Comparison of ENCODE assay signal across 1 cellular context in the genomic region with DNA sequence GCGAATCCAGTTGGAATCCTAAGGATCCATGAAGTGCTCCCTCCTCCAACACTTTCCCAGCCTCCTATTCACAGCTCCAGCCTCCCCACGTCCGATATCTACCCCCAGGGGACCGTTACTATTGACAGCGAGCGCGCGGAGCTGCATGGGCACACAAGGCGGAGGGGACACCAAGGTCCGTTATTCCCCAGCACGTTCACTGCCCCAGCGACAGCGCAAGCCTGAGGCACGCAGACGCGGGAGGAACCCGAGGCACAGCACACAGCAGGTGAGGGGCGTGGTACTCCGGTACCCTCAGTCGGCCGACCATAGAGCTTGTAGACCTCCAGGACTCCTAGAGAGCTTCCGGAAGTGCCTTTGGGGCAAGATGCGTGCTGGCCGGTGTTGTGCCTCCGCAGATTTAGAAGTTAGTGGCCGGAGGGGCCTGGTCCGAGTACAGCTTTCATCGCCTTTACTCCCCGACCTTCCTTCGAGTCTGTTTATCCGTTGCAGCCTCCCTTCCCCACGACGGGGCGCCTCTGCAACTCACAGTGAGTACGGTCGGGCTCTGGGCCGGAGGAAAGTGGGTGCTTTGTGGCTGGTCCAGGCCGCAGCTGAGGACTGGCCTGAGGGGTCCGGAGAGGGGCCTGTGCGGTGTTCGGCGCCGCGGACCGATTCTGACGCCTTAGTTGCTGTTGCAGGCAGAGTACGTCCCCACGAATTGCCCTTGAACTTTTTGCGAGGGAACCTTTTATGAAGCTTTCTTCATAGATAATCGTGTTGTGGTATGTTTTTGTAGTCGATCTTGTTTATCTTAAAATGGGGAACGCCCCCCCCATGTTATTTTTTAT.
TF ChIP-seq lines count a peak whose summit lies in the region.

A gene (plus strand): TSS at position 384 of the 830 bp plus-strand sequence. CDS start 6,525 bp downstream, outside the sequence.

TF ChIP-seq in K562, 482 proteins besides CTCF, POLR2A, EP300 and RAD21 (continued from another document and continues in another):
- TF ChIP-seq, protein P1, sequence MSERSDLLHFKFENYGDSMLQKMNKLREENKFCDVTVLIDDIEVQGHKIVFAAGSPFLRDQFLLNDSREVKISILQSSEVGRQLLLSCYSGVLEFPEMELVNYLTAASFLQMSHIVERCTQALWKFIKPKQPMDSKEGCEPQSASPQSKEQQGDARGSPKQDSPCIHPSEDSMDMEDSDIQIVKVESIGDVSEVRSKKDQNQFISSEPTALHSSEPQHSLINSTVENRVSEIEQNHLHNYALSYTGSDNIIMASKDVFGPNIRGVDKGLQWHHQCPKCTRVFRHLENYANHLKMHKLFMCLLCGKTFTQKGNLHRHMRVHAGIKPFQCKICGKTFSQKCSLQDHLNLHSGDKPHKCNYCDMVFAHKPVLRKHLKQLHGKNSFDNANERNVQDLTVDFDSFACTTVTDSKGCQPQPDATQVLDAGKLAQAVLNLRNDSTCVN (CRISPR knock-in tag; IDR thresholded peaks at IDR 0.05): no peak
- TF ChIP-seq TOE1 (IDR thresholded peaks at IDR 0.05; ENCODE audit: borderline replicate concordance): peak; percentile 75; the same call in 1 of the 2 replicates
- 0 out of 2 replicates have a peak, but pooled peaks have one; percentile 43 for TF ChIP-seq TOE1 (CRISPR knock-in tag; IDR thresholded peaks at IDR 0.05; ENCODE audit: borderline replicate concordance, low read depth)
- TF ChIP-seq MECOM (CRISPR knock-in tag; IDR thresholded peaks at IDR 0.05): no peak
- TF ChIP-seq TCF7L2 (IDR thresholded peaks at IDR 0.05; ENCODE audit: low read depth, low read length): no peak
- TF ChIP-seq ZNF583 (CRISPR knock-in tag; IDR thresholded peaks at IDR 0.05): 0 out of 2 replicates have a peak, but pooled peaks have one; percentile 48
- no peak for TF ChIP-seq MAFF (IDR thresholded peaks at IDR 0.05; ENCODE audit: low read length)
- TF ChIP-seq, protein P2, sequence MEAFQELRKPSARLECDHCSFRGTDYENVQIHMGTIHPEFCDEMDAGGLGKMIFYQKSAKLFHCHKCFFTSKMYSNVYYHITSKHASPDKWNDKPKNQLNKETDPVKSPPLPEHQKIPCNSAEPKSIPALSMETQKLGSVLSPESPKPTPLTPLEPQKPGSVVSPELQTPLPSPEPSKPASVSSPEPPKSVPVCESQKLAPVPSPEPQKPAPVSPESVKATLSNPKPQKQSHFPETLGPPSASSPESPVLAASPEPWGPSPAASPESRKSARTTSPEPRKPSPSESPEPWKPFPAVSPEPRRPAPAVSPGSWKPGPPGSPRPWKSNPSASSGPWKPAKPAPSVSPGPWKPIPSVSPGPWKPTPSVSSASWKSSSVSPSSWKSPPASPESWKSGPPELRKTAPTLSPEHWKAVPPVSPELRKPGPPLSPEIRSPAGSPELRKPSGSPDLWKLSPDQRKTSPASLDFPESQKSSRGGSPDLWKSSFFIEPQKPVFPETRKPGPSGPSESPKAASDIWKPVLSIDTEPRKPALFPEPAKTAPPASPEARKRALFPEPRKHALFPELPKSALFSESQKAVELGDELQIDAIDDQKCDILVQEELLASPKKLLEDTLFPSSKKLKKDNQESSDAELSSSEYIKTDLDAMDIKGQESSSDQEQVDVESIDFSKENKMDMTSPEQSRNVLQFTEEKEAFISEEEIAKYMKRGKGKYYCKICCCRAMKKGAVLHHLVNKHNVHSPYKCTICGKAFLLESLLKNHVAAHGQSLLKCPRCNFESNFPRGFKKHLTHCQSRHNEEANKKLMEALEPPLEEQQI (IDR thresholded peaks at IDR 0.05): peak; percentile 63
- TF ChIP-seq, protein P3, sequence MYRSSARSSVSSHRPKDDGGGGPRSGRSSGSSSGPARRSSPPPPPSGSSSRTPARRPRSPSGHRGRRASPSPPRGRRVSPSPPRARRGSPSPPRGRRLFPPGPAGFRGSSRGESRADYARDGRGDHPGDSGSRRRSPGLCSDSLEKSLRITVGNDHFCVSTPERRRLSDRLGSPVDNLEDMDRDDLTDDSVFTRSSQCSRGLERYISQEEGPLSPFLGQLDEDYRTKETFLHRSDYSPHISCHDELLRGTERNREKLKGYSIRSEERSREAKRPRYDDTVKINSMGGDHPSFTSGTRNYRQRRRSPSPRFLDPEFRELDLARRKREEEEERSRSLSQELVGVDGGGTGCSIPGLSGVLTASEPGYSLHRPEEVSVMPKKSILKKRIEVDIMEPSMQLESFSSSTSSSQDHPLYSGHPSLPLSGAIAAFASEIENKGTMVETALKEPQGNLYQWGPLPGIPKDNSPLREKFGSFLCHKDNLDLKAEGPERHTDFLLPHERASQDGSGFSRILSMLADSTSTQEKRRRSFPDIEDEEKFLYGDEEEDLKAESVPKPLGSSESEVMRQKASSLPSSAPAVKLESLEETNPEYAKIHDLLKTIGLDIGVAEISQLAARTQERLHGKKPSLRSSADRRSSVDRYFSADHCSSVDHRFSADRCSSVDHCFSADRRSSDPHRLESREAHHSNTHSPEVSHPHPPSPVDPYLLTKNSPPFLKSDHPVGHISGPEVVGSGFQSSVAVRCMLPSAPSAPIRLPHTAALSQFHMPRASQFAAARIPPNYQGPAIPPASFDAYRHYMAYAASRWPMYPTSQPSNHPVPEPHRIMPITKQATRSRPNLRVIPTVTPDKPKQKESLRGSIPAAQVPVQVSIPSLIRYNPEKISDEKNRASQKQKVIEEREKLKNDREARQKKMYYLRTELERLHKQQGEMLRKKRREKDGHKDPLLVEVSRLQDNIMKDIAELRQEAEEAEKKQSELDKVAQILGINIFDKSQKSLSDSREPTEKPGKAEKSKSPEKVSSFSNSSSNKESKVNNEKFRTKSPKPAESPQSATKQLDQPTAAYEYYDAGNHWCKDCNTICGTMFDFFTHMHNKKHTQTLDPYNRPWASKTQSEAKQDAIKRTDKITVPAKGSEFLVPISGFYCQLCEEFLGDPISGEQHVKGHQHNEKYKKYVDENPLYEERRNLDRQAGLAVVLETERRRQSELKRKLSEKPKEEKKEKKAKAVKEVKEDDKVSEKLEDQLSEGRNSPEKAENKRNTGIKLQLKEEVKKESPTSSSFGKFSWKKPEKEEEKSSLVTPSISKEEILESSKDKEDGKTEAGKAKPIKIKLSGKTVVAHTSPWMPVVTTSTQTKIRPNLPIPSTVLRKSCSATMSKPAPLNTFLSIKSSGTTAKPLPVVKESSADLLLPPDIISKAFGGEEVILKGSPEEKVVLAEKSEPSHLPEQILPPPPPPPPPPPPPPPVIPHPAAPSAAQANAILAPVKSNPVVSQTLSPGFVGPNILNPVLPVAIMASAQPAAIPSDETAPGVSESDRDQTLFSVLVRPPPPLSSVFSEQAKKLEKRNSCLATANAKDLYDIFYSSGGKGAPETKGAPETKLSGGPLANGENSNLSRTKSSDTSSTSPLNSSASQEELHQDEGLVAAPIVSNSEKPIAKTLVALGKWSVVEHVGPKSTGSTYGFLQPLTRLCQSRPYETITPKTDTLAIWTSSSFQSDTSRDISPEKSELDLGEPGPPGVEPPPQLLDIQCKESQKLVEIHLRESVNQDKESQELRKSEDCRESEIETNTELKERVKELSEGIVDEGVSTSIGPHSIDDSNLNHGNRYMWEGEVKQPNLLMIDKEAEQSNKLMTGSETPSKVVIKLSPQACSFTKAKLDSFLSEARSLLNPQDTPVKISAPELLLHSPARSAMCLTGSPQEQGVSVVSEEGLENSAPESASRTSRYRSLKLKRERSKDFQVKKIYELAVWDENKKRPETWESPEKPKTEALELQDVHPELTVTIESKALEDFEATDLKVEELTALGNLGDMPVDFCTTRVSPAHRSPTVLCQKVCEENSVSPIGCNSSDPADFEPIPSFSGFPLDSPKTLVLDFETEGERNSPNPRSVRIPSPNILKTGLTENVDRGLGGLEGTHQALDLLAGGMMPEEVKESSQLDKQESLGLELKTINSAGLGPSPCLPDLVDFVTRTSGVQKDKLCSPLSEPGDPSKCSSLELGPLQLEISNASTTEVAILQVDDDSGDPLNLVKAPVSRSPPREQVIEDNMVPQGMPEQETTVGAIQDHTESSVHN (IDR thresholded peaks at IDR 0.05; ENCODE audit: borderline replicate concordance in 1 of 2, low read depth in 1 of 2): no peak; a peak in 1 of 4 replicates
- peak; percentile 89 for TF ChIP-seq NFRKB (IDR thresholded peaks at IDR 0.05; ENCODE audit: low read depth)
- TF ChIP-seq, protein P4, sequence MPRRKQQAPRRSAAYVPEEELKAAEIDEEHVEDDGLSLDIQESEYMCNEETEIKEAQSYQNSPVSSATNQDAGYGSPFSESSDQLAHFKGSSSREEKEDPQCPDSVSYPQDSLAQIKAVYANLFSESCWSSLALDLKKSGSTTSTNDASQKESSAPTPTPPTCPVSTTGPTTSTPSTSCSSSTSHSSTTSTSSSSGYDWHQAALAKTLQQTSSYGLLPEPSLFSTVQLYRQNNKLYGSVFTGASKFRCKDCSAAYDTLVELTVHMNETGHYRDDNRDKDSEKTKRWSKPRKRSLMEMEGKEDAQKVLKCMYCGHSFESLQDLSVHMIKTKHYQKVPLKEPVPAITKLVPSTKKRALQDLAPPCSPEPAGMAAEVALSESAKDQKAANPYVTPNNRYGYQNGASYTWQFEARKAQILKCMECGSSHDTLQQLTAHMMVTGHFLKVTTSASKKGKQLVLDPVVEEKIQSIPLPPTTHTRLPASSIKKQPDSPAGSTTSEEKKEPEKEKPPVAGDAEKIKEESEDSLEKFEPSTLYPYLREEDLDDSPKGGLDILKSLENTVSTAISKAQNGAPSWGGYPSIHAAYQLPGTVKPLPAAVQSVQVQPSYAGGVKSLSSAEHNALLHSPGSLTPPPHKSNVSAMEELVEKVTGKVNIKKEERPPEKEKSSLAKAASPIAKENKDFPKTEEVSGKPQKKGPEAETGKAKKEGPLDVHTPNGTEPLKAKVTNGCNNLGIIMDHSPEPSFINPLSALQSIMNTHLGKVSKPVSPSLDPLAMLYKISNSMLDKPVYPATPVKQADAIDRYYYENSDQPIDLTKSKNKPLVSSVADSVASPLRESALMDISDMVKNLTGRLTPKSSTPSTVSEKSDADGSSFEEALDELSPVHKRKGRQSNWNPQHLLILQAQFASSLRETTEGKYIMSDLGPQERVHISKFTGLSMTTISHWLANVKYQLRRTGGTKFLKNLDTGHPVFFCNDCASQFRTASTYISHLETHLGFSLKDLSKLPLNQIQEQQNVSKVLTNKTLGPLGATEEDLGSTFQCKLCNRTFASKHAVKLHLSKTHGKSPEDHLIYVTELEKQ (CRISPR knock-in tag; IDR thresholded peaks at IDR 0.05): no peak
- TF ChIP-seq, protein P5, sequence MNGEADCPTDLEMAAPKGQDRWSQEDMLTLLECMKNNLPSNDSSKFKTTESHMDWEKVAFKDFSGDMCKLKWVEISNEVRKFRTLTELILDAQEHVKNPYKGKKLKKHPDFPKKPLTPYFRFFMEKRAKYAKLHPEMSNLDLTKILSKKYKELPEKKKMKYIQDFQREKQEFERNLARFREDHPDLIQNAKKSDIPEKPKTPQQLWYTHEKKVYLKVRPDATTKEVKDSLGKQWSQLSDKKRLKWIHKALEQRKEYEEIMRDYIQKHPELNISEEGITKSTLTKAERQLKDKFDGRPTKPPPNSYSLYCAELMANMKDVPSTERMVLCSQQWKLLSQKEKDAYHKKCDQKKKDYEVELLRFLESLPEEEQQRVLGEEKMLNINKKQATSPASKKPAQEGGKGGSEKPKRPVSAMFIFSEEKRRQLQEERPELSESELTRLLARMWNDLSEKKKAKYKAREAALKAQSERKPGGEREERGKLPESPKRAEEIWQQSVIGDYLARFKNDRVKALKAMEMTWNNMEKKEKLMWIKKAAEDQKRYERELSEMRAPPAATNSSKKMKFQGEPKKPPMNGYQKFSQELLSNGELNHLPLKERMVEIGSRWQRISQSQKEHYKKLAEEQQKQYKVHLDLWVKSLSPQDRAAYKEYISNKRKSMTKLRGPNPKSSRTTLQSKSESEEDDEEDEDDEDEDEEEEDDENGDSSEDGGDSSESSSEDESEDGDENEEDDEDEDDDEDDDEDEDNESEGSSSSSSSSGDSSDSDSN (IDR thresholded peaks at IDR 0.05; ENCODE audit: borderline replicate concordance in 1 of 2, low read depth in 2 of 2, low read length in 2 of 2): peak; percentile 89 to 97
- no peak for TF ChIP-seq SMARCB1 (IDR thresholded peaks at IDR 0.05; ENCODE audit: insufficient read length, low read depth)
- TF ChIP-seq RBFOX2 (IDR thresholded peaks at IDR 0.05; ENCODE audit: low read depth, low read length): peak; percentile 97
- no peak for TF ChIP-seq POLR3A (IDR thresholded peaks at IDR 0.05; ENCODE audit: borderline replicate concordance, extremely low read depth, insufficient read depth, insufficient read length)
- TF ChIP-seq SIX5 (IDR thresholded peaks at IDR 0.05; ENCODE audit: borderline replicate concordance in 1 of 2, insufficient read depth in 1 of 2, low read depth in 1 of 2, low read length in 2 of 2): peak in 1 of 2 experiments; percentile 44; a peak in 2 of 4 replicates
- TF ChIP-seq TEAD4 (IDR thresholded peaks at IDR 0.05; ENCODE audit: low read length): peak; percentile 63
- no peak for TF ChIP-seq TEAD4 (CRISPR knock-in tag; IDR thresholded peaks at IDR 0.05; ENCODE audit: borderline replicate concordance)
- TF ChIP-seq CBFB (CRISPR knock-in tag; IDR thresholded peaks at IDR 0.05): 0 out of 2 replicates have a peak, but pooled peaks have one; percentile 83
- TF ChIP-seq, protein P6, sequence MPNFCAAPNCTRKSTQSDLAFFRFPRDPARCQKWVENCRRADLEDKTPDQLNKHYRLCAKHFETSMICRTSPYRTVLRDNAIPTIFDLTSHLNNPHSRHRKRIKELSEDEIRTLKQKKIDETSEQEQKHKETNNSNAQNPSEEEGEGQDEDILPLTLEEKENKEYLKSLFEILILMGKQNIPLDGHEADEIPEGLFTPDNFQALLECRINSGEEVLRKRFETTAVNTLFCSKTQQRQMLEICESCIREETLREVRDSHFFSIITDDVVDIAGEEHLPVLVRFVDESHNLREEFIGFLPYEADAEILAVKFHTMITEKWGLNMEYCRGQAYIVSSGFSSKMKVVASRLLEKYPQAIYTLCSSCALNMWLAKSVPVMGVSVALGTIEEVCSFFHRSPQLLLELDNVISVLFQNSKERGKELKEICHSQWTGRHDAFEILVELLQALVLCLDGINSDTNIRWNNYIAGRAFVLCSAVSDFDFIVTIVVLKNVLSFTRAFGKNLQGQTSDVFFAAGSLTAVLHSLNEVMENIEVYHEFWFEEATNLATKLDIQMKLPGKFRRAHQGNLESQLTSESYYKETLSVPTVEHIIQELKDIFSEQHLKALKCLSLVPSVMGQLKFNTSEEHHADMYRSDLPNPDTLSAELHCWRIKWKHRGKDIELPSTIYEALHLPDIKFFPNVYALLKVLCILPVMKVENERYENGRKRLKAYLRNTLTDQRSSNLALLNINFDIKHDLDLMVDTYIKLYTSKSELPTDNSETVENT (CRISPR knock-in tag; IDR thresholded peaks at IDR 0.05): peak; percentile 100
- no peak for TF ChIP-seq ZNF507 (tag; conservative IDR thresholded peaks at IDR 0.05)
- TF ChIP-seq PCBP1 (IDR thresholded peaks at IDR 0.05; ENCODE audit: low read depth, low read length, poor library complexity, severe bottlenecking): peak; percentile 27
- no peak for TF ChIP-seq COPS2 (conservative IDR thresholded peaks at IDR 0.05)
- TF ChIP-seq, protein P7, sequence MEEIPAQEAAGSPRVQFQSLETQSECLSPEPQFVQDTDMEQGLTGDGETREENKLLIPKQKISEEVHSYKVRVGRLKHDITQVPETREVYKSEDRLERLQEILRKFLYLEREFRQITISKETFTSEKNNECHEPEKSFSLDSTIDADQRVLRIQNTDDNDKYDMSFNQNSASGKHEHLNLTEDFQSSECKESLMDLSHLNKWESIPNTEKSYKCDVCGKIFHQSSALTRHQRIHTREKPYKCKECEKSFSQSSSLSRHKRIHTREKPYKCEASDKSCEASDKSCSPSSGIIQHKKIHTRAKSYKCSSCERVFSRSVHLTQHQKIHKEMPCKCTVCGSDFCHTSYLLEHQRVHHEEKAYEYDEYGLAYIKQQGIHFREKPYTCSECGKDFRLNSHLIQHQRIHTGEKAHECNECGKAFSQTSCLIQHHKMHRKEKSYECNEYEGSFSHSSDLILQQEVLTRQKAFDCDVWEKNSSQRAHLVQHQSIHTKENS (CRISPR knock-in tag; IDR thresholded peaks at IDR 0.05): no peak
- no peak; the same call in 1 of the 2 replicates for TF ChIP-seq TGIF2 (CRISPR knock-in tag; IDR thresholded peaks at IDR 0.05)
- peak; percentile 96; the same call in 1 of the 2 replicates for TF ChIP-seq NR1H2 (CRISPR knock-in tag; IDR thresholded peaks at IDR 0.05)
- no peak for TF ChIP-seq RAD51 (IDR thresholded peaks at IDR 0.05; ENCODE audit: borderline replicate concordance, low read depth)
- no peak for TF ChIP-seq SRSF1 (IDR thresholded peaks at IDR 0.05; ENCODE audit: low read depth, low read length)
- TF ChIP-seq MBD2 (IDR thresholded peaks at IDR 0.05; ENCODE audit: borderline replicate concordance, low read depth): peak; percentile 80
